19 cellular contexts compared by ENCODE assay signal in the genomic region with DNA sequence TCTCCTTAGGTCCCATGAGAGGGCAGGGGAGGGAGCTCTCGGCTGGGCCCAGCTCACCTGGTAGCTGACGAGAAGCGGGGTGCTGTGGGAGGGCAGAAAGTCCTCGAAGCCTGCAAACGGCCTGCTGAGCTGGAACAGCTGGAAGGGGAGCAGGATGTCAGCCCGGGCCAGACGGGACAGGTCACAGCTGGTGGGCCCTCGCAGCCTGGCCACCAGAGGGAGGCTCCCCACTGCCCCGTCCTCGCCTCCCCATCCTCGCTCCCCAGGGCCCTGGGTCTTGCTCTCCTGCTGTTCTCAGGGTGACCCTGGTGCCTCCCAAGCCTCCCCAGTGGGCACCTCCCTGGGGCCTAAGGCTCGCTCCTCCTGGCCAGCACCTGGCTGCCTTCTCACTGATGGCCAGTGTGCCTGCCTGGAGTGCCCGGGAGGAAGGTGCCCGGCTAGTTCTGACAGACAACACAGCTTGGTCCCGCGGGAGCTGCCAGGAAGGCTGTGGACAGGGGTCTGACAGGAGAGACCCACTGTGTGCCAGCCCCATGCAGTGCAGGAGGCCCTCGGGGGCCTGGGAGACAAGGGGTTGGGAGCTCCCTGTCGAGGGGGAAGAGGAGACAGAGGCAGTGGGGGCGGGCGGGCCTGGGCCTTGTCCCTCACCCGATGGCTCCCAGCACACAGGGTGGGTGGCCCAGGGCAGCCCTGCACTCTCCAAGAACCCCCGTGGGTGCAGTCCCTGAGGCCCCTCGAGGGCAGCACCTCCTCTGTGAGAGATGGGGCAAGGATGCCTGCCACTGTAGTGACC. TPM values are rescaled to one million over a fixed set of nuclear protein-coding genes. Genes with fewer than 3 reads are reported as not detected.
DNase-seq lines count a peak whose midpoint lies in the region; ATAC-seq, FAIRE-seq and TF ChIP-seq lines count a peak whose summit lies in the region.
"Had no signal": no experiment of that assay in that cellular context is flagged by ENCODE, and none has a peak within 500 bp of the region (broad histone marks: within the 10 kb centered on the region; RNA-seq: fewer than 3 reads in every experiment).

No MANE protein-coding gene starts in this region.

- H3K27me3 ChIP-seq in left ventricle myocardium inferior (ENCODE audit: low read depth), result no peaks in the 10 kb centered on the region
- H3K27me3 ChIP-seq in K562 (ENCODE audit: control insufficient read depth in 2 of 2, insufficient read depth in 2 of 2, low read length in 2 of 2), result no peaks in the 10 kb centered on the region
- no peaks in the 10 kb centered on the region for H3K27me3 ChIP-seq in vagina

- no peaks in the 10 kb centered on the region; the same call in 1 of the 2 replicates for H4K20me1 ChIP-seq in K562 (replicated peaks; ENCODE audit: control insufficient read depth, insufficient read depth, low read length)

- no peak for TF ChIP-seq RAD21 in K562 (CRISPR knock-in tag; conservative IDR thresholded peaks at IDR 0.05 in 1 of 2, IDR thresholded peaks at IDR 0.05 in 1 of 2)

- H3K36me3 ChIP-seq in left ventricle myocardium inferior (peaks cover 87% of the 10 kb centered on the region), K562 (ENCODE audit: control insufficient read depth, insufficient read depth, low read length) (peaks cover 74% of the 10 kb centered on the region), kidney (ENCODE audit: control insufficient read depth in 1 of 2, insufficient read depth in 2 of 2, low read length in 2 of 2) (peaks cover 9 to 30% of the 10 kb centered on the region in 2 donors), vagina (peaks cover 0 to 69% of the 10 kb centered on the region in 2 donors)

- POLR2A ChIA-PET in K562 (lab: Yijun Ruan, JAX), result interaction anchor here (0.8 to 1.5 kb wide), 2 partner anchors 11 to 22 kb away, joined by 3 to 12 read pairs; no protein-coding TSS in a partner anchor

- TF ChIP-seq POLR2A in K562 (conservative IDR thresholded peaks at IDR 0.05) (no peak), vagina (IDR thresholded peaks at IDR 0.05) (no peak)

- no peak overlapping the region for H3K4me2 ChIP-seq in K562 (ENCODE audit: insufficient read depth, low read length)

- H3K79me2 ChIP-seq in K562 (ENCODE audit: control insufficient read depth, insufficient read depth, low read length), result no peaks in the 10 kb centered on the region; the same call in 2 of the 3 replicates

- no peak overlapping the region for H3K27ac ChIP-seq in left ventricle myocardium inferior (replicated peaks)
- no peak overlapping the region for H3K27ac ChIP-seq in K562 (ENCODE audit: extremely low read depth, low read depth, low read length)
- H3K27ac ChIP-seq in kidney (ENCODE audit: low read depth in 2 of 2, low read length in 2 of 2), result no peak overlapping the region
- H3K27ac ChIP-seq in vagina, result peak overlapping the region; percentile 44
- H3K27ac ChIP-seq: C4-2B, SK-N-MC had no signal

- no peak overlapping the region for H3K4me3 ChIP-seq in left ventricle myocardium inferior
- no peak overlapping the region for H3K4me3 ChIP-seq in K562
- H3K4me3 ChIP-seq in kidney (ENCODE audit: low read length in 2 of 2), result no peak overlapping the region
- no peak overlapping the region for H3K4me3 ChIP-seq in vagina
- H3K4me3 ChIP-seq: SK-N-MC had no signal

- ATAC-seq in left cardiac atrium (no peak), K562 (no peak), HG03457 (IDR thresholded peaks at IDR 0.05; ENCODE audit: unreplicated experiment) (no peak), GM19395 (IDR thresholded peaks at IDR 0.05; ENCODE audit: unreplicated experiment) (no peak)
- ATAC-seq: Right ventricle myocardium inferior had no signal

- H3K9ac ChIP-seq in K562 (ENCODE audit: insufficient read depth in 1 of 2, low read depth in 2 of 2, low read length in 2 of 2) (peak overlapping the region in 1 of 2 experiments; percentile 64; a peak in 2 of 4 replicates), kidney (ENCODE audit: low read length in 2 of 2) (no peak overlapping the region)

- H2AFZ ChIP-seq in K562 (ENCODE audit: low read depth, low read length), result no peak overlapping the region

- FAIRE-seq in K562 (lab: Jason Lieb, UNC) (no peak), kidney (lab: Jason Lieb, UNC) (no peak)
- FAIRE-seq: A204.1, GM12892 had no signal

- H3K9me1 ChIP-seq in K562 (ENCODE audit: control insufficient read depth, insufficient read depth, low read length), result no peaks in the 10 kb centered on the region

- TF ChIP-seq CTCF in left ventricle myocardium inferior (IDR thresholded peaks at IDR 0.05; ENCODE audit: borderline replicate concordance) (no peak), K562 (IDR thresholded peaks at IDR 0.05 in 2 of 3, conservative IDR thresholded peaks at IDR 0.05 in 1 of 3; ENCODE audit: insufficient read depth in 2 of 3, low read depth in 1 of 3, low read length in 3 of 3) (no peak; a peak in 1 of 6 replicates), kidney (IDR thresholded peaks at IDR 0.05; ENCODE audit: borderline replicate concordance, extremely low read depth, insufficient read depth) (no peak), vagina (IDR thresholded peaks at IDR 0.05) (no peak)

- DNase-seq in left cardiac atrium, result peak; percentile 22
- no peak for DNase-seq in left ventricle myocardium inferior
- no peak for DNase-seq in K562 (ENCODE audit: extremely low read depth in 1 of 4, low spot score in 3 of 4)
- peak; percentile 78 for DNase-seq in kidney
- no peak for DNase-seq in vagina (ENCODE audit: extremely low spot score in 2 of 2)
- no peak for DNase-seq in central memory CD4-positive, alpha-beta T cell
- DNase-seq: KG1, NCI-H1048, NCI-H1436 treated with DMSO at 0.1 percent for 48 hours, NCI-H2029 treated with DMSO at 0.1 percent for 48 hours, NCI-H510A, NCI-H82 had no signal

- CTCF ChIA-PET in K562 (lab: Yijun Ruan, JAX; ENCODE audit: low intra/inter-chr PET ratio), result no interaction called here

- intact Hi-C loops in left cardiac atrium (cut with DNase I), result no loop called here
- intact Hi-C loops in left ventricle myocardium inferior (cut with micrococcal nuclease), result loop anchor here (10.0 kb wide), 1 partner anchor 61 kb away; no protein-coding TSS in a partner anchor
- intact Hi-C loops in K562 (cut with micrococcal nuclease), result no loop called here
- intact Hi-C loops in kidney (cut with DNase I), result loop anchor here (10.0 kb wide), 1 partner anchor 61 kb away; no protein-coding TSS in a partner anchor
- intact Hi-C loops in vagina (cut with DNase I), result no loop called here

- no peak for TF ChIP-seq EP300 in K562 (IDR thresholded peaks at IDR 0.05; ENCODE audit: low read length)

- H3K4me1 ChIP-seq in left ventricle myocardium inferior (no peaks in the 10 kb centered on the region), K562 (replicated peaks in 1 of 2; ENCODE audit: control insufficient read depth in 2 of 2, insufficient read depth in 2 of 2, low read length in 2 of 2) (peaks cover 6 to 62% of the 10 kb centered on the region in 2 experiments; a peak in 4 of 5 replicates), kidney (ENCODE audit: control insufficient read depth in 1 of 2, insufficient read depth in 1 of 2, low read depth in 1 of 2, low read length in 2 of 2) (peaks cover 0 to 4% of the 10 kb centered on the region in 2 donors), vagina (peaks cover 14% of the 10 kb centered on the region)

- no TSS peak for BruUV-seq in K562 (replicated peaks; lab: Mats Ljungman, UMichigan)

- in situ Hi-C loops in K562 (cut with MboI), result no loop called here

- no peaks in the 10 kb centered on the region for H3K9me3 ChIP-seq in left ventricle myocardium inferior (replicated peaks)
- H3K9me3 ChIP-seq in K562 (replicated peaks; ENCODE audit: control insufficient read depth, insufficient read depth, low read depth, low read length), result no peaks in the 10 kb centered on the region
- no peaks in the 10 kb centered on the region for H3K9me3 ChIP-seq in kidney (ENCODE audit: control insufficient read depth in 1 of 2, low read length in 2 of 2)
- no peaks in the 10 kb centered on the region for H3K9me3 ChIP-seq in vagina

- WGBS in K562 (ENCODE audit: insufficient coverage, low coverage, missing lambda C conversion rate), result 87% methylated on average over 15 of the region's 23 CpGs

RNA-seq across cellular contexts. Expression of a gene that starts 20.3 kb away (rescaled TPM):
- 100 to 1,000 TPM; 378 to 432 TPM for total RNA-seq in left cardiac atrium
- 327 TPM for total RNA-seq in left ventricle myocardium inferior
- 61.5 and 154 TPM in 2 replicates for total RNA-seq in K562 (2011; cell fraction: chromatin; rRNA removed; ENCODE audit: low replicate concordance)
- total RNA-seq in K562 (2011; cell fraction: nucleolus; rRNA removed), result 171 and 189 TPM in 2 replicates
- total RNA-seq in K562 (2011; cell fraction: nucleoplasm; rRNA removed), result 129 and 161 TPM in 2 replicates
- 639 and 643 TPM in 2 replicates for total RNA-seq in K562 (2014; rRNA removed)
- total RNA-seq in K562 (2014; rRNA removed; fragmentation: Illumina TruSeq; extraction: Trizol), result 131 and 209 TPM in 2 replicates
- total RNA-seq in K562 (2015; rRNA removed; fragmentation: Illumina TruSeq; extraction: Trizol), result 349 and 395 TPM in 2 replicates
- total RNA-seq in K562 (2021), result 383 and 392 TPM in 2 replicates
- polyA plus RNA-seq in K562 (2011; rRNA removed), result 223 and 286 TPM in 2 replicates
- 531 and 777 TPM in 2 replicates for polyA plus RNA-seq in K562 (2011; cell fraction: cytosol; rRNA removed)
- 389 and 485 TPM in 2 replicates for polyA plus RNA-seq in K562 (2011; cell fraction: nucleus; rRNA removed)
- 659 and 746 TPM in 2 replicates for polyA plus RNA-seq in K562 (2012)
- 434 and 536 TPM in 2 replicates for polyA plus RNA-seq in K562 (2014; fragmentation: Illumina TruSeq; extraction: Trizol)
- 100 to 1,000 TPM in 1 of 2 experiments, 10 to 100 TPM in 1; 61.4 to 125 TPM for polyA plus RNA-seq in K562 (2014; fragmentation: Nextera tagmentation; extraction: Ambion mirVana)
- 661 and 856 TPM in 2 replicates for polyA plus RNA-seq in K562 (2014; rRNA removed)
- polyA minus RNA-seq in K562 (2011; rRNA and poly(A)+ RNA removed), result 117 and 134 TPM in 2 replicates
- polyA minus RNA-seq in K562 (2011; cell fraction: cytosol; rRNA and poly(A)+ RNA removed), result 191 and 300 TPM in 2 replicates
- polyA minus RNA-seq in K562 (2011; cell fraction: nucleus; rRNA and poly(A)+ RNA removed), result 54.3 and 64.1 TPM in 2 replicates
- total RNA-seq in kidney, result 268 TPM
- polyA plus RNA-seq in kidney (ENCODE audit: insufficient read depth, low read depth, low replicate concordance), result 966 TPM
- 524 TPM for total RNA-seq in vagina

RNA-seq across cellular contexts. Expression of a gene that starts 28.9 kb away (rescaled TPM):
- total RNA-seq in left cardiac atrium (100 to 1,000 TPM; 142 to 143 TPM), left ventricle myocardium inferior (140 TPM), K562 (2014; rRNA removed) (297 and 441 TPM in 2 replicates), K562 (2014; rRNA removed; fragmentation: Illumina TruSeq; extraction: Trizol) (40.2 and 78.0 TPM in 2 replicates), K562 (2015; rRNA removed; fragmentation: Illumina TruSeq; extraction: Trizol) (141 and 144 TPM in 2 replicates), K562 (2021) (328 and 351 TPM in 2 replicates), kidney (158 TPM), vagina (83.7 TPM)
- 38.2 and 129 TPM in 2 replicates for total RNA-seq in K562 (2011; cell fraction: chromatin; rRNA removed; ENCODE audit: low replicate concordance)
- 126 and 135 TPM in 2 replicates for total RNA-seq in K562 (2011; cell fraction: nucleolus; rRNA removed)
- 74.1 and 78.7 TPM in 2 replicates for total RNA-seq in K562 (2011; cell fraction: nucleoplasm; rRNA removed)
- polyA plus RNA-seq in K562 (2011; rRNA removed) (244 and 334 TPM in 2 replicates), K562 (2014; fragmentation: Illumina TruSeq; extraction: Trizol) (267 and 448 TPM in 2 replicates), K562 (2014; fragmentation: Nextera tagmentation; extraction: Ambion mirVana) (10 to 100 TPM in 1 of 2 experiments, 1 to 10 TPM in 1; 3.4 to 32.5 TPM), K562 (2014; rRNA removed) (413 and 438 TPM in 2 replicates), kidney (ENCODE audit: insufficient read depth, low read depth, low replicate concordance) (189 TPM)
- polyA plus RNA-seq in K562 (2011; cell fraction: cytosol; rRNA removed), result 305 and 616 TPM in 2 replicates
- 112 and 143 TPM in 2 replicates for polyA plus RNA-seq in K562 (2011; cell fraction: nucleus; rRNA removed)
- 291 and 445 TPM in 2 replicates for polyA plus RNA-seq in K562 (2012)
- polyA minus RNA-seq in K562 (2011; rRNA and poly(A)+ RNA removed), result 36.0 and 77.6 TPM in 2 replicates
- polyA minus RNA-seq in K562 (2011; cell fraction: cytosol; rRNA and poly(A)+ RNA removed), result 127 and 173 TPM in 2 replicates
- polyA minus RNA-seq in K562 (2011; cell fraction: nucleus; rRNA and poly(A)+ RNA removed), result 45.4 and 50.5 TPM in 2 replicates

RNA-seq across cellular contexts. Expression of a gene that starts 50.0 kb away (rescaled TPM):
- total RNA-seq in left cardiac atrium (10 to 100 TPM; 27.2 to 64.2 TPM), left ventricle myocardium inferior (16.9 TPM), K562 (2014; rRNA removed) (18.6 and 23.1 TPM in 2 replicates), K562 (2014; rRNA removed; fragmentation: Illumina TruSeq; extraction: Trizol) (4.0 and 6.3 TPM in 2 replicates), K562 (2015; rRNA removed; fragmentation: Illumina TruSeq; extraction: Trizol) (6.7 and 7.8 TPM in 2 replicates), K562 (2021) (46.2 and 49.0 TPM in 2 replicates), kidney (156 TPM), vagina (54.0 TPM)
- 26.2 and 103 TPM in 2 replicates for total RNA-seq in K562 (2011; cell fraction: chromatin; rRNA removed; ENCODE audit: low replicate concordance)
- total RNA-seq in K562 (2011; cell fraction: nucleolus; rRNA removed), result 64.1 and 67.7 TPM in 2 replicates
- 28.6 and 30.7 TPM in 2 replicates for total RNA-seq in K562 (2011; cell fraction: nucleoplasm; rRNA removed)
- polyA plus RNA-seq in K562 (2011; rRNA removed) (6.7 and 9.3 TPM in 2 replicates), K562 (2014; fragmentation: Illumina TruSeq; extraction: Trizol) (5.2 and 13.0 TPM in 2 replicates), K562 (2014; fragmentation: Nextera tagmentation; extraction: Ambion mirVana) (under 1 TPM; 0.01 to 0.04 TPM), K562 (2014; rRNA removed) (21.5 and 23.1 TPM in 2 replicates), kidney (ENCODE audit: insufficient read depth, low read depth, low replicate concordance) (12.2 TPM)
- polyA plus RNA-seq in K562 (2011; cell fraction: cytosol; rRNA removed), result 7.4 and 14.1 TPM in 2 replicates
- 45.7 and 79.0 TPM in 2 replicates for polyA plus RNA-seq in K562 (2011; cell fraction: nucleus; rRNA removed)
- 20.3 and 27.1 TPM in 2 replicates for polyA plus RNA-seq in K562 (2012)
- polyA minus RNA-seq in K562 (2011; rRNA and poly(A)+ RNA removed), result 3.7 and 8.1 TPM in 2 replicates
- 16.7 and 22.1 TPM in 2 replicates for polyA minus RNA-seq in K562 (2011; cell fraction: cytosol; rRNA and poly(A)+ RNA removed)
- 20.7 and 21.3 TPM in 2 replicates for polyA minus RNA-seq in K562 (2011; cell fraction: nucleus; rRNA and poly(A)+ RNA removed)

RNA-seq across cellular contexts. Expression of a gene that starts 57.1 kb away (rescaled TPM):
- 10 to 100 TPM; 10.6 to 12.6 TPM for total RNA-seq in left cardiac atrium
- total RNA-seq in left ventricle myocardium inferior, result 4.8 TPM
- 25.6 and 81.0 TPM in 2 replicates for total RNA-seq in K562 (2011; cell fraction: chromatin; rRNA removed; ENCODE audit: low replicate concordance)
- 39.0 and 49.5 TPM in 2 replicates for total RNA-seq in K562 (2011; cell fraction: nucleolus; rRNA removed)
- total RNA-seq in K562 (2011; cell fraction: nucleoplasm; rRNA removed), result 22.7 and 24.1 TPM in 2 replicates
- total RNA-seq in K562 (2014; rRNA removed), result 22.1 and 31.1 TPM in 2 replicates
- 1.0 and 1.8 TPM in 2 replicates for total RNA-seq in K562 (2014; rRNA removed; fragmentation: Illumina TruSeq; extraction: Trizol)
- 4.2 and 6.0 TPM in 2 replicates for total RNA-seq in K562 (2015; rRNA removed; fragmentation: Illumina TruSeq; extraction: Trizol)
- 18.0 and 19.9 TPM in 2 replicates for total RNA-seq in K562 (2021)
- polyA plus RNA-seq in K562 (2011; rRNA removed), result 4.4 and 7.6 TPM in 2 replicates
- polyA plus RNA-seq in K562 (2011; cell fraction: cytosol; rRNA removed), result 5.6 and 12.6 TPM in 2 replicates
- polyA plus RNA-seq in K562 (2011; cell fraction: nucleus; rRNA removed), result 17.8 and 38.7 TPM in 2 replicates
- polyA plus RNA-seq in K562 (2012), result 15.0 and 15.2 TPM in 2 replicates
- polyA plus RNA-seq in K562 (2014; fragmentation: Illumina TruSeq; extraction: Trizol), result 1.9 and 6.9 TPM in 2 replicates
- polyA plus RNA-seq in K562 (2014; fragmentation: Nextera tagmentation; extraction: Ambion mirVana), result under 1 TPM; 0.08 to 0.63 TPM
- polyA plus RNA-seq in K562 (2014; rRNA removed), result 16.3 and 20.2 TPM in 2 replicates
- 1.7 and 2.0 TPM in 2 replicates for polyA minus RNA-seq in K562 (2011; rRNA and poly(A)+ RNA removed)
- polyA minus RNA-seq in K562 (2011; cell fraction: cytosol; rRNA and poly(A)+ RNA removed), result 6.2 and 8.5 TPM in 2 replicates
- polyA minus RNA-seq in K562 (2011; cell fraction: nucleus; rRNA and poly(A)+ RNA removed), result 5.5 and 6.6 TPM in 2 replicates
- total RNA-seq in kidney, result 50.0 TPM
- polyA plus RNA-seq in kidney (ENCODE audit: insufficient read depth, low read depth, low replicate concordance), result 11.8 TPM
- 36.8 TPM for total RNA-seq in vagina

Comparison
In these comparisons a context has a peak if more than half of its experiments do, and no peak if none do; other contexts are left out.
1. DNase-seq: peak in left cardiac atrium (single experiment) and kidney (single experiment); none in left ventricle myocardium inferior (single experiment), K562 (0 of 4), vagina (0 of 2) and central memory CD4-positive, alpha-beta T cell (single experiment).
2. intact Hi-C loops: an anchor here in left ventricle myocardium inferior (10.0 kb wide) and kidney (10.0 kb wide); none called in left cardiac atrium, K562 and vagina.